Comparison of ENCODE assay signal across 21 cellular contexts in the genomic region with DNA sequence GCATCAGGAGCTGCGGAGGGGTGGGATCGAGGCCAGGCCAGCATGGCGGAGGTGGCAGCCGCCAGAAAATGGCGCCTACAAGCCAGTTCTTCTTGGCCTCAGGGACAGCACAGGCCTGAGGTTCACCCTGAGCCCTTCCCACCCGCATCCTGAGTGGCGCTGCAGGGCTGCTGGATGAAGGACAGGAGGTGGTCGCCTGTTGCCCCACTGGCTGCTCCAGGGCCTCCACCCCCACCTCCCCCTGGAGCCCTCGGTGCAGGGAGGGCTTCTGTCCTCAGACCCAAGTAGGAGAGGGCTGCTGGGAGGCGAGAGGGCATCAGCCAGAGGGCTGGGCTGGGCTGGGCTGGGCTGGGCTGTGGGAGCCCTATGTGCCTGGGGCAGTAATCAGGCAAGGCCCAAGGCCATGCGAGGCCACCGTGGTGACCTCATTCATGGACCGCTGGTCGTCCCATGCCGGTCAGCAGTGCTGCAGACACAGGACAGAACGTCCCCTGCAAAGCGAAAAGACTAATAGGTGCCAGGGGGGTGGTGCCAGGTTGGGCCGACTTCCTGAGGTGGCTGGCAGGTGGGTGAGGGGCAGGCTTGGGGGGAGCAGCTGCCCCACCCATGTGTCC. TPM values are rescaled to one million over a fixed set of nuclear protein-coding genes. Genes with fewer than 3 reads are reported as not detected.
"Had no signal": no experiment of that assay in that cellular context is flagged by ENCODE, and none has a peak within 500 bp of the region (broad histone marks: within the 10 kb centered on the region; RNA-seq: fewer than 3 reads in every experiment).

No MANE protein-coding gene starts in this region.

- FAIRE-seq: small intestine had no signal

- H3K27ac ChIP-seq: psoas muscle, right lobe of liver, suprapubic skin had no signal

- DNase-seq: activated CD4-positive, alpha-beta T cell treated with anti-CD3 and anti-CD28 coated beads, Interleukin-2, amount 50 U/mL, for 1 hour; activated CD8-positive, alpha-beta memory T cell treated with anti-CD3 and anti-CD28 coated beads, Interleukin-2, amount 50 U/mL, for 4 hours; activated naive CD4-positive, alpha-beta T cell treated with anti-CD3 and anti-CD28 coated beads, Interleukin-2, amount 50 U/mL, for 16 hours; activated T-cell treated with anti-CD3 and anti-CD28 coated beads, Interleukin-2, amount 50 U/mL, for 4 hours; cerebellar nuclear complex; cortex of kidney; mammary epithelial cell; psoas muscle; small intestine; stimulated activated CD4-positive, alpha-beta T cell treated with anti-CD3 and anti-CD28 coated beads, Interleukin-15, amount 100 ng/mL, for 24 hours; stimulated activated CD4-positive, alpha-beta T cell treated with anti-CD3 and anti-CD28 coated beads, Interleukin-2, amount 100 ng/mL, for 48 hours had no signal

- H3K9me3 ChIP-seq: ascending aorta, breast epithelium, gastroesophageal sphincter, psoas muscle, right lobe of liver, suprapubic skin, upper lobe of left lung had no signal

- H3K4me3 ChIP-seq: ascending aorta, psoas muscle, right lobe of liver, upper lobe of left lung had no signal

- H3K36me3 ChIP-seq: breast epithelium, right lobe of liver had no signal

- ATAC-seq: activated CD4-positive, CD25-positive, alpha-beta regulatory T cell treated with anti-CD3 and anti-CD28 coated beads, Interleukin-2, amount 50 U/mL, for 24 hours; activated T-cell treated with anti-CD3 and anti-CD28 coated beads, Interleukin-2, amount 50 U/mL, for 4 hours; esophagus mucosa; gastroesophageal sphincter; psoas muscle had no signal

- H3K4me1 ChIP-seq: psoas muscle, right lobe of liver had no signal

- H3K27me3 ChIP-seq: ascending aorta, breast epithelium, gastroesophageal sphincter, right lobe of liver, suprapubic skin, upper lobe of left lung had no signal

RNA-seq across cellular contexts. Expression of gene CCDC187, which starts 37.3 kb away (rescaled TPM):
- total RNA-seq: breast epithelium, esophagus mucosa, gastroesophageal sphincter, myocyte, osteocyte, psoas muscle had no signal
- polyA plus RNA-seq: mammary epithelial cell, psoas muscle had no signal
